ENCODE assay signal across 9 cellular contexts in genomic region chr6:104814743-104815142, GRCh38.
"Had no signal": no experiment of that assay in that cellular context is flagged by ENCODE, and none has a peak within 500 bp of the region (broad histone marks: within the 10 kb centered on the region; RNA-seq: fewer than 3 reads in every experiment).

No MANE protein-coding gene starts in this region.

- H3K4me3 Mint-ChIP-seq: HFFc6, IgD-negative memory B cell had no signal

- H3K9ac ChIP-seq: GM23248 had no signal

- ATAC-seq: HCT116, HepG2 had no signal

- H3K27ac ChIP-seq: GM23248, HL-60 had no signal

- FAIRE-seq: HepG2 had no signal

- H3K4me3 ChIP-seq: GM23248, HAP-1 had no signal

- H2AFZ ChIP-seq: GM23248 had no signal

- H3K9me3 ChIP-seq: HAP-1 had no signal

- H3K36me3 ChIP-seq: HAP-1 had no signal

- H3K9me3 Mint-ChIP-seq: HFFc6 had no signal

- H3K4me1 ChIP-seq: HAP-1 had no signal

- DNase-seq: GM23248, GOT3, H7, HFFc6 had no signal

- H3K27me3 Mint-ChIP-seq: IgD-negative memory B cell had no signal

- H3K27ac Mint-ChIP-seq: HFFc6, IgD-negative memory B cell had no signal
